Comparison of ENCODE assay signal across 8 cellular contexts in genomic region chr19:6489278-6490061, GRCh38. TPM values are rescaled to one million over a fixed set of nuclear protein-coding genes. Genes with fewer than 3 reads are reported as not detected.
DNase-seq lines count a peak whose midpoint lies in the region; ATAC-seq and TF ChIP-seq lines count a peak whose summit lies in the region.

No MANE protein-coding gene starts in this region.

- no peak for TF ChIP-seq CTCF in ascending aorta (IDR thresholded peaks at IDR 0.05)

- ATAC-seq in GM18907 (IDR thresholded peaks at IDR 0.05; ENCODE audit: unreplicated experiment) = peak; percentile 43
- no peak for ATAC-seq in GM21526 (IDR thresholded peaks at IDR 0.05; ENCODE audit: low FRiP score, unreplicated experiment)

- peak overlapping the region; percentile 39 to 80 (median 74) for H3K27ac Mint-ChIP-seq in CD4-positive, alpha-beta memory T cell

- POLR2A ChIA-PET in CD4-positive, alpha-beta memory T cell (lab: Charles Lee; ENCODE audit: partially characterized antibody) = interaction anchor here (1.5 kb wide), 1 partner anchor 8 kb away, joined by 11 read pairs; the partner anchor contains the start of gene DENND1C

- H3K27me3 ChIP-seq in CD4-positive, alpha-beta memory T cell (ENCODE audit: insufficient read depth, low read length) = no peaks in the 10 kb centered on the region
- no peaks in the 10 kb centered on the region for H3K27me3 ChIP-seq in ascending aorta

- H3K36me3 Mint-ChIP-seq in CD4-positive, alpha-beta memory T cell = peaks cover 0 to 3% of the 10 kb centered on the region in 2 donors

- peak overlapping the region; percentile 77 to 88 (median 82) for H3K4me3 Mint-ChIP-seq in CD4-positive, alpha-beta memory T cell

- H3K4me1 ChIP-seq in CD4-positive, alpha-beta memory T cell (ENCODE audit: insufficient read depth, low read length) = peaks cover 13% of the 10 kb centered on the region
- no peaks in the 10 kb centered on the region for H3K4me1 ChIP-seq in ascending aorta

- H3K36me3 ChIP-seq in CD4-positive, alpha-beta memory T cell (ENCODE audit: insufficient read depth, low read length) = no peaks in the 10 kb centered on the region
- H3K36me3 ChIP-seq in ascending aorta = no peaks in the 10 kb centered on the region

- H3K9me3 ChIP-seq in CD4-positive, alpha-beta memory T cell (ENCODE audit: control insufficient read depth in 1 of 2, low read length in 2 of 2) = no peaks in the 10 kb centered on the region
- H3K9me3 ChIP-seq in ascending aorta = no peaks in the 10 kb centered on the region

- H3K4me1 Mint-ChIP-seq in CD4-positive, alpha-beta memory T cell = peaks cover 10 to 21% (median 12%) of the 10 kb centered on the region in 4 donors

- peak overlapping the region; percentile 34 to 43 for H3K4me3 ChIP-seq in CD4-positive, alpha-beta memory T cell (ENCODE audit: low read length in 2 of 2)
- no peak overlapping the region for H3K4me3 ChIP-seq in ascending aorta

- CTCF ChIA-PET in CD4-positive, alpha-beta memory T cell (lab: Charles Lee; ENCODE audit: partially characterized antibody) = no interaction called here

- peak in 1 of 5 donors; percentile 10 for DNase-seq in CD4-positive, alpha-beta memory T cell
- DNase-seq in NAMALWA (ENCODE audit: low spot score) = peak; percentile 38
- DNase-seq in ascending aorta (ENCODE audit: low spot score in 2 of 2) = no peak
- no peak for DNase-seq in stimulated activated CD4-positive, alpha-beta T cell treated with anti-CD3 and anti-CD28 coated beads, Interleukin-4, amount 100 ng/mL, for 4 hours
- DNase-seq in activated effector memory CD4-positive, alpha-beta T cell treated with anti-CD3 and anti-CD28 coated beads, Interleukin-2, amount 50 U/mL, for 16 hours = no peak

- H3K27ac ChIP-seq in CD4-positive, alpha-beta memory T cell (ENCODE audit: low read depth, low read length) = peak overlapping the region; percentile 41
- H3K27ac ChIP-seq in cingulate gyrus (ENCODE audit: low read depth, low read length) (peak overlapping the region; percentile 65), ascending aorta (no peak overlapping the region)

- H3K27me3 Mint-ChIP-seq in CD4-positive, alpha-beta memory T cell = no peaks in the 10 kb centered on the region

- peaks cover 0 to 9% (median 3%) of the 10 kb centered on the region in 8 donors for H3K9me3 Mint-ChIP-seq in CD4-positive, alpha-beta memory T cell

- intact Hi-C loops in CD4-positive, alpha-beta memory T cell (cut with micrococcal nuclease) = no loop called here
- intact Hi-C loops in ascending aorta (cut with DNase I) = no loop called here

RNA-seq across cellular contexts. Expression of gene DENND1C, which starts 7.9 kb away (rescaled TPM):
- 100 to 1,000 TPM; 105 to 113 TPM for total RNA-seq in CD4-positive, alpha-beta memory T cell
- 10 to 100 TPM; 39.6 to 77.8 TPM for polyA plus RNA-seq in CD4-positive, alpha-beta memory T cell
- 24.4 TPM for total RNA-seq in ascending aorta

RNA-seq across cellular contexts. Expression of gene TUBB4A, which starts 12.6 kb away (rescaled TPM):
- total RNA-seq in CD4-positive, alpha-beta memory T cell = 1 to 10 TPM; 3.9 to 4.7 TPM
- 1 to 10 TPM; 1.5 to 1.9 TPM for polyA plus RNA-seq in CD4-positive, alpha-beta memory T cell
- 0.75 TPM for total RNA-seq in ascending aorta

RNA-seq across cellular contexts. Expression of gene CRB3, which starts 25.4 kb away (rescaled TPM):
- total RNA-seq in CD4-positive, alpha-beta memory T cell = 1 to 10 TPM; 4.2 to 5.1 TPM
- polyA plus RNA-seq in CD4-positive, alpha-beta memory T cell = 10 to 100 TPM in 1 of 2 donors, 1 to 10 TPM in 1; 4.3 to 10.3 TPM
- not detected for total RNA-seq in ascending aorta

RNA-seq across cellular contexts. Expression of gene SLC25A23, which starts 29.9 kb away (rescaled TPM):
- total RNA-seq in CD4-positive, alpha-beta memory T cell = 10 to 100 TPM; 24.9 to 25.5 TPM
- 10 to 100 TPM in 1 of 2 donors, 1 to 10 TPM in 1; 8.2 to 24.3 TPM for polyA plus RNA-seq in CD4-positive, alpha-beta memory T cell
- 56.5 TPM for total RNA-seq in ascending aorta

RNA-seq across cellular contexts. Expression of gene TNFSF9, which starts 41.4 kb away (rescaled TPM):
- under 1 TPM; 0.64 to 0.99 TPM for total RNA-seq in CD4-positive, alpha-beta memory T cell
- polyA plus RNA-seq in CD4-positive, alpha-beta memory T cell = 1 to 10 TPM in 1 of 2 donors, under 1 TPM in 1; 0.29 to 3.3 TPM
- not detected for total RNA-seq in ascending aorta

Comparison
In these comparisons a context has a peak if more than half of its experiments do, and no peak if none do; other contexts are left out.
1. H3K27ac ChIP-seq: peak in CD4-positive, alpha-beta memory T cell (single experiment) and cingulate gyrus (single experiment); none in ascending aorta (0 of 2).
2. H3K4me3 ChIP-seq: peak in CD4-positive, alpha-beta memory T cell (2 of 2); none in ascending aorta (0 of 2).